ENCODE assay signal across 15 cellular contexts in genomic region chr4:137471461-137471860, GRCh38.
"Had no signal": no experiment of that assay in that cellular context is flagged by ENCODE, and none has a peak within 500 bp of the region (broad histone marks: within the 10 kb centered on the region; RNA-seq: fewer than 3 reads in every experiment).

No MANE protein-coding gene starts in this region.

- H3K27ac ChIP-seq: colonic mucosa, gastrocnemius medialis, pancreas, stomach, thoracic aorta had no signal

- H3K4me1 ChIP-seq: colonic mucosa, gastrocnemius medialis, pancreas had no signal

- H3K4me3 ChIP-seq: colonic mucosa, gastrocnemius medialis, lung, pancreas, stomach, thoracic aorta had no signal

- H3K9me3 ChIP-seq: colonic mucosa, gastrocnemius medialis, pancreas, thoracic aorta had no signal

- DNase-seq: activated CD4-positive, alpha-beta T cell treated with anti-CD3 and anti-CD28 coated beads, Interleukin-2, amount 10 ng/mL, durations not matched to agents 7 days and 5 days; activated CD4-positive, CD25-positive, alpha-beta regulatory T cell; activated CD8-positive, alpha-beta memory T cell treated with anti-CD3 and anti-CD28 coated beads, Interleukin-2, amount 50 U/mL, for 48 hours; activated gamma-delta T cell; activated T-cell treated with anti-CD3 and anti-CD28 coated beads, Interleukin-2, amount 50 U/mL, for 72 hours; caudate nucleus; colonic mucosa; gastrocnemius medialis; islet precursor cell; naive B cell; pancreas; stimulated activated CD4-positive, alpha-beta T cell treated with anti-CD3 and anti-CD28 coated beads, Interleukin-1b, Interleukin-23, amount 100 ng/mL, for 48 hours; stomach had no signal

- H3K27me3 ChIP-seq: colonic mucosa, gastrocnemius medialis, pancreas, stomach had no signal

- H3K36me3 ChIP-seq: colonic mucosa, gastrocnemius medialis, pancreas, stomach, thoracic aorta had no signal
